ENCODE assay signal across 17 cellular contexts in genomic region chr3:42266085-42266484, GRCh38. TPM values are rescaled to one million over a fixed set of nuclear protein-coding genes. Genes with fewer than 3 reads are reported as not detected.
"Had no signal": no experiment of that assay in that cellular context is flagged by ENCODE, and none has a peak within 500 bp of the region (broad histone marks: within the 10 kb centered on the region; RNA-seq: fewer than 3 reads in every experiment).

A gene with protein sequence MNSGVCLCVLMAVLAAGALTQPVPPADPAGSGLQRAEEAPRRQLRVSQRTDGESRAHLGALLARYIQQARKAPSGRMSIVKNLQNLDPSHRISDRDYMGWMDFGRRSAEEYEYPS (minus strand): TSS chr3:42266185. CDS start chr3:42263630, 2,555 bp downstream.

- H3K4me1 Mint-ChIP-seq: activated CD4-positive, alpha-beta T cell treated with anti-CD3 and anti-CD28 coated beads, Interleukin-2, amount 10 ng/mL, durations not matched to agents 24 days and 14 days had no signal

- H3K27me3 ChIP-seq: ovary had no signal

- H3K4me1 ChIP-seq: ascending aorta had no signal

- H3K4me3 ChIP-seq: cardiac muscle cell, left lung, ovary, tibial artery had no signal

- ATAC-seq: activated naive CD8-positive, alpha-beta T cell treated with anti-CD3 and anti-CD28 coated beads, Interleukin-2, amount 50 U/mL, for 24 hours; activated T-cell treated with anti-CD3 and anti-CD28 coated beads, Interleukin-2, amount 50 U/mL, for 72 hours; left lung had no signal

- H3K4me3 Mint-ChIP-seq: activated CD4-positive, alpha-beta T cell treated with anti-CD3 and anti-CD28 coated beads, Interleukin-2, amount 10 ng/mL, durations not matched to agents 24 days and 14 days; activated naive CD8-positive, alpha-beta T cell treated with anti-CD3 and anti-CD28 coated beads, Interleukin-2, amount 50 U/mL, for 24 hours had no signal

- H3K27ac ChIP-seq: ascending aorta, cardiac muscle cell, left lung, ovary, sigmoid colon, tibial artery had no signal

- H3K9me3 Mint-ChIP-seq: activated CD4-positive, alpha-beta T cell treated with anti-CD3 and anti-CD28 coated beads, Interleukin-2, amount 10 ng/mL, durations not matched to agents 24 days and 14 days; activated naive CD8-positive, alpha-beta T cell treated with anti-CD3 and anti-CD28 coated beads, Interleukin-2, amount 50 U/mL, for 24 hours; activated T-cell treated with anti-CD3 and anti-CD28 coated beads, Interleukin-2, amount 50 U/mL, for 72 hours had no signal

- DNase-seq: activated CD4-positive, alpha-beta T cell treated with anti-CD3 and anti-CD28 coated beads, Interleukin-2, amount 10 ng/mL, durations not matched to agents 24 days and 14 days; activated CD4-positive, CD25-positive, alpha-beta regulatory T cell; activated CD8-positive, alpha-beta memory T cell treated with anti-CD3 and anti-CD28 coated beads, Interleukin-2, amount 50 U/mL, for 48 hours; activated naive CD8-positive, alpha-beta T cell treated with anti-CD3 and anti-CD28 coated beads, Interleukin-2, amount 50 U/mL, for 24 hours; activated T-cell treated with anti-CD3 and anti-CD28 coated beads, Interleukin-2, amount 50 U/mL, for 72 hours; hypothalamus; kidney; mesendoderm; ovary; sigmoid colon; stimulated activated CD4-positive, alpha-beta T cell treated with anti-CD3 and anti-CD28 coated beads, Interleukin-1b, Interleukin-23, amount 100 ng/mL, for 48 hours; tibial artery had no signal

- H3K9me3 ChIP-seq: ascending aorta, left lung, sigmoid colon, tibial artery had no signal

- H3K27ac Mint-ChIP-seq: activated CD4-positive, alpha-beta T cell treated with anti-CD3 and anti-CD28 coated beads, Interleukin-2, amount 10 ng/mL, durations not matched to agents 24 days and 14 days; activated naive CD8-positive, alpha-beta T cell treated with anti-CD3 and anti-CD28 coated beads, Interleukin-2, amount 50 U/mL, for 24 hours; activated T-cell treated with anti-CD3 and anti-CD28 coated beads, Interleukin-2, amount 50 U/mL, for 72 hours had no signal

- H3K36me3 ChIP-seq: ascending aorta, cardiac muscle cell, left lung, ovary, sigmoid colon, tibial artery had no signal

RNA-seq across cellular contexts. Expression of the gene that starts here (rescaled TPM):
- total RNA-seq: activated CD4-positive, alpha-beta T cell treated with anti-CD3 and anti-CD28 coated beads, Interleukin-2, amount 10 ng/mL, durations not matched to agents 24 days and 14 days; activated T-cell treated with anti-CD3 and anti-CD28 coated beads, Interleukin-2, amount 50 U/mL, for 72 hours; ascending aorta; cardiac muscle cell; glomerular endothelial cell; kidney; ovary had no signal
- polyA plus RNA-seq: cardiac muscle cell, neural cell, ovary had no signal
